ENCODE assay signal across 17 cellular contexts in the genomic region with DNA sequence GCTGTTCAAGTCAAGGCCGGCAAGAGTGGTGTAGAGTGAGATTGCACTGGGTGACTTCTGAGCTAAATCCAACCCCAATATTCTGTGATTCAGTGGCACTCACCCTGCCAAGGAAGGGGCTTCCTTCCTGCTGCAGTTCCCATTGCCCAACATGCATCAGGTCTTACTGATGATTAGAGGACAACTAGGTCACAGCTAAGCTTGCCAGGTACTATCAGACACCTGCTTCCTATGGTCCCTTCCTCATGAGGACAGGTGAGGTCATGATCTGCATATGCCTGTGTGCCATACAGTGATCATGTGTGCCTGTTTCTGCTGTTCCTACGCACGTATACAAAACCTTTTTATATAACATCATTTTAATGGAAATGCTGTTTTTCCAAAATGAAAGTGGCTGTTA. TPM values are rescaled to one million over a fixed set of nuclear protein-coding genes. Genes with fewer than 3 reads are reported as not detected.
DNase-seq lines count a peak whose midpoint lies in the region; ATAC-seq and TF ChIP-seq lines count a peak whose summit lies in the region.
"Had no signal": no experiment of that assay in that cellular context is flagged by ENCODE, and none has a peak within 500 bp of the region (broad histone marks: within the 10 kb centered on the region; RNA-seq: fewer than 3 reads in every experiment).

No MANE protein-coding gene starts in this region.

- H3K4me3 ChIP-seq in vagina, result no peak overlapping the region
- H3K4me3 ChIP-seq: K562, mucosa of descending colon, stomach had no signal

- H3K9me3 Mint-ChIP-seq in activated naive CD8-positive, alpha-beta T cell (ENCODE audit: low read depth), result no peaks in the 10 kb centered on the region
- no peaks in the 10 kb centered on the region for H3K9me3 Mint-ChIP-seq in activated naive CD8-positive, alpha-beta T cell treated with anti-CD3 and anti-CD28 coated beads, Interleukin-2, amount 50 U/mL, for 24 hours
- H3K9me3 Mint-ChIP-seq in activated T-helper 1 cell treated with anti-CD3 and anti-CD28 coated beads, Interleukin-12 subunit alpha, Interleukin-12 subunit beta, Interleukin-2, Interleukin-4 antibody, amounts not matched to agents 30 ng/mL and 10 ng/mL and 1 ng/mL, durations not matched to agents 14 hours and 24 hours and 36 hours, result no peaks in the 10 kb centered on the region
- no peaks in the 10 kb centered on the region for H3K9me3 Mint-ChIP-seq in naive thymus-derived CD8-positive, alpha-beta T cell

- no peak overlapping the region for H3K27ac ChIP-seq in vagina

- intact Hi-C loops in activated T-helper 1 cell treated with anti-CD3 and anti-CD28 coated beads, Interleukin-12 subunit alpha, Interleukin-12 subunit beta, Interleukin-2, Interleukin-4 antibody, amounts not matched to agents 30 ng/mL and 10 ng/mL and 1 ng/mL, durations not matched to agents 14 hours and 24 hours and 36 hours (cut with micrococcal nuclease), result loop anchor here (5.0 kb wide), 2 partner anchors 326 to 371 kb away; partner anchors contain the start of genes ARHGAP9, DDIT3 and MBD6
- intact Hi-C loops in vagina (cut with DNase I), result no loop called here

- H3K4me1 Mint-ChIP-seq in activated naive CD8-positive, alpha-beta T cell (ENCODE audit: low read depth), result peaks cover 42% of the 10 kb centered on the region
- peaks cover 52% of the 10 kb centered on the region for H3K4me1 Mint-ChIP-seq in activated naive CD8-positive, alpha-beta T cell treated with anti-CD3 and anti-CD28 coated beads, Interleukin-2, amount 50 U/mL, for 24 hours
- H3K4me1 Mint-ChIP-seq in activated T-helper 1 cell treated with anti-CD3 and anti-CD28 coated beads, Interleukin-12 subunit alpha, Interleukin-12 subunit beta, Interleukin-2, Interleukin-4 antibody, amounts not matched to agents 30 ng/mL and 10 ng/mL and 1 ng/mL, durations not matched to agents 14 hours and 24 hours and 36 hours (ENCODE audit: low read depth), result peaks cover 29% of the 10 kb centered on the region
- H3K4me1 Mint-ChIP-seq in naive thymus-derived CD8-positive, alpha-beta T cell, result peaks cover 25 to 45% (median 42%) of the 10 kb centered on the region in 4 donors

- no peaks in the 10 kb centered on the region for H3K27me3 ChIP-seq in vagina

- no peak for ATAC-seq in activated naive CD8-positive, alpha-beta T cell treated with anti-CD3 and anti-CD28 coated beads, Interleukin-2, amount 50 U/mL, for 24 hours
- ATAC-seq in naive thymus-derived CD8-positive, alpha-beta T cell, result no peak
- no peak for ATAC-seq in GM21619 (IDR thresholded peaks at IDR 0.05; ENCODE audit: unreplicated experiment)
- ATAC-seq: activated CD4-positive, CD25-positive, alpha-beta regulatory T cell treated with anti-CD3 and anti-CD28 coated beads, Interleukin-2, amount 50 U/mL, for 24 hours; K562; mucosa of descending colon had no signal

- no peak for TF ChIP-seq POLR2A in vagina (IDR thresholded peaks at IDR 0.05)

- no peaks in the 10 kb centered on the region for H3K36me3 ChIP-seq in vagina
- H3K36me3 ChIP-seq: stomach had no signal

- no peaks in the 10 kb centered on the region for H3K9me3 ChIP-seq in vagina
- H3K9me3 ChIP-seq: mucosa of descending colon, stomach had no signal

- peaks cover 35% of the 10 kb centered on the region for H3K4me1 ChIP-seq in vagina

- no peak overlapping the region for H3K27ac Mint-ChIP-seq in activated naive CD8-positive, alpha-beta T cell
- no peak overlapping the region for H3K27ac Mint-ChIP-seq in activated naive CD8-positive, alpha-beta T cell treated with anti-CD3 and anti-CD28 coated beads, Interleukin-2, amount 50 U/mL, for 24 hours
- H3K27ac Mint-ChIP-seq in activated T-helper 1 cell treated with anti-CD3 and anti-CD28 coated beads, Interleukin-12 subunit alpha, Interleukin-12 subunit beta, Interleukin-2, Interleukin-4 antibody, amounts not matched to agents 30 ng/mL and 10 ng/mL and 1 ng/mL, durations not matched to agents 14 hours and 24 hours and 36 hours, result peak overlapping the region; percentile 63
- H3K27ac Mint-ChIP-seq in naive thymus-derived CD8-positive, alpha-beta T cell, result peak overlapping the region in 7 of 10 donors; percentile 37 to 96 (median 75)

- H3K36me3 Mint-ChIP-seq in activated naive CD8-positive, alpha-beta T cell, result no peaks in the 10 kb centered on the region
- no peaks in the 10 kb centered on the region for H3K36me3 Mint-ChIP-seq in activated naive CD8-positive, alpha-beta T cell treated with anti-CD3 and anti-CD28 coated beads, Interleukin-2, amount 50 U/mL, for 24 hours (ENCODE audit: low read depth)
- peaks cover 4% of the 10 kb centered on the region for H3K36me3 Mint-ChIP-seq in activated T-helper 1 cell treated with anti-CD3 and anti-CD28 coated beads, Interleukin-12 subunit alpha, Interleukin-12 subunit beta, Interleukin-2, Interleukin-4 antibody, amounts not matched to agents 30 ng/mL and 10 ng/mL and 1 ng/mL, durations not matched to agents 14 hours and 24 hours and 36 hours (ENCODE audit: low read depth)
- no peaks in the 10 kb centered on the region for H3K36me3 Mint-ChIP-seq in naive thymus-derived CD8-positive, alpha-beta T cell

- POLR2A ChIA-PET in naive thymus-derived CD8-positive, alpha-beta T cell (lab: Charles Lee), result interaction anchor here (0.7 to 7.2 kb wide), 7 partner anchors 13 to 1660 kb away, joined by 3 to 84 read pairs (median 12); no protein-coding TSS in a partner anchor

- H3K4me3 Mint-ChIP-seq in activated naive CD8-positive, alpha-beta T cell, result peak overlapping the region; percentile 57
- H3K4me3 Mint-ChIP-seq in activated naive CD8-positive, alpha-beta T cell treated with anti-CD3 and anti-CD28 coated beads, Interleukin-2, amount 50 U/mL, for 24 hours, result no peak overlapping the region
- peak overlapping the region; percentile 62 for H3K4me3 Mint-ChIP-seq in activated T-helper 1 cell treated with anti-CD3 and anti-CD28 coated beads, Interleukin-12 subunit alpha, Interleukin-12 subunit beta, Interleukin-2, Interleukin-4 antibody, amounts not matched to agents 30 ng/mL and 10 ng/mL and 1 ng/mL, durations not matched to agents 14 hours and 24 hours and 36 hours
- H3K4me3 Mint-ChIP-seq in naive thymus-derived CD8-positive, alpha-beta T cell, result peak overlapping the region; percentile 55 to 96 (median 75)

- no peaks in the 10 kb centered on the region for H3K27me3 Mint-ChIP-seq in activated naive CD8-positive, alpha-beta T cell
- peaks cover 18% of the 10 kb centered on the region for H3K27me3 Mint-ChIP-seq in activated naive CD8-positive, alpha-beta T cell treated with anti-CD3 and anti-CD28 coated beads, Interleukin-2, amount 50 U/mL, for 24 hours
- H3K27me3 Mint-ChIP-seq in activated T-helper 1 cell treated with anti-CD3 and anti-CD28 coated beads, Interleukin-12 subunit alpha, Interleukin-12 subunit beta, Interleukin-2, Interleukin-4 antibody, amounts not matched to agents 30 ng/mL and 10 ng/mL and 1 ng/mL, durations not matched to agents 14 hours and 24 hours and 36 hours (ENCODE audit: insufficient read depth), result peaks cover 26% of the 10 kb centered on the region
- peaks cover 0 to 12% (median 2%) of the 10 kb centered on the region in 5 donors for H3K27me3 Mint-ChIP-seq in naive thymus-derived CD8-positive, alpha-beta T cell

- DNase-seq in activated naive CD8-positive, alpha-beta T cell treated with anti-CD3 and anti-CD28 coated beads, Interleukin-2, amount 50 U/mL, for 24 hours, result no peak
- DNase-seq in activated T-helper 1 cell treated with anti-CD3 and anti-CD28 coated beads, Interleukin-12 subunit alpha, Interleukin-12 subunit beta, Interleukin-2, Interleukin-4 antibody, amounts not matched to agents 30 ng/mL and 10 ng/mL and 1 ng/mL, durations not matched to agents 14 hours and 24 hours and 36 hours (ENCODE audit: low spot score), result no peak
- DNase-seq in naive thymus-derived CD8-positive, alpha-beta T cell, result no peak
- DNase-seq in activated gamma-delta T cell treated with Interleukin-2 at 50 U/mL for 16 hours, result no peak
- DNase-seq in amniotic stem cell (lab: John Stamatoyannopoulos, UW), result no peak
- no peak for DNase-seq in vagina (ENCODE audit: extremely low spot score in 2 of 2)
- DNase-seq: DMS153; hippocampal formation; NCI-H1048; NCI-H82; stimulated activated CD4-positive, alpha-beta T cell treated with anti-CD3 and anti-CD28 coated beads, Interleukin-12 subunit alpha, Interleukin-12 subunit beta, amount 100 ng/mL, for 4 hours; stomach had no signal

- TF ChIP-seq CTCF in vagina (IDR thresholded peaks at IDR 0.05), result no peak

RNA-seq across cellular contexts. Expression of gene CTDSP2, which starts 1.7 kb away (rescaled TPM):
- total RNA-seq in activated T-helper 1 cell treated with anti-CD3 and anti-CD28 coated beads, Interleukin-12 subunit alpha, Interleukin-12 subunit beta, Interleukin-2, Interleukin-4 antibody, amounts not matched to agents 30 ng/mL and 10 ng/mL and 1 ng/mL, durations not matched to agents 14 hours and 24 hours and 36 hours, result 96.5 and 99.6 TPM in 2 replicates
- total RNA-seq in naive thymus-derived CD8-positive, alpha-beta T cell, result 100 to 1,000 TPM; 258 to 262 TPM
- 10 to 100 TPM; 51.4 to 81.2 (median 71.5) TPM for polyA plus RNA-seq in naive thymus-derived CD8-positive, alpha-beta T cell
- total RNA-seq in vagina, result 108 TPM

RNA-seq across cellular contexts. Expression of gene AVIL, which starts 29.7 kb away (rescaled TPM):
- total RNA-seq in activated T-helper 1 cell treated with anti-CD3 and anti-CD28 coated beads, Interleukin-12 subunit alpha, Interleukin-12 subunit beta, Interleukin-2, Interleukin-4 antibody, amounts not matched to agents 30 ng/mL and 10 ng/mL and 1 ng/mL, durations not matched to agents 14 hours and 24 hours and 36 hours, result 2.0 and 3.1 TPM in 2 replicates
- total RNA-seq in naive thymus-derived CD8-positive, alpha-beta T cell, result 10 to 100 TPM; 13.4 to 16.8 TPM
- under 1 TPM; 0.11 to 0.80 (median 0.13) TPM for polyA plus RNA-seq in naive thymus-derived CD8-positive, alpha-beta T cell
- total RNA-seq in vagina, result 5.2 TPM

Comparison
In these comparisons a context has a peak if more than half of its experiments do, and no peak if none do; other contexts are left out.
1. H3K27ac Mint-ChIP-seq: peak in activated T-helper 1 cell treated with anti-CD3 and anti-CD28 coated beads, Interleukin-12 subunit alpha, Interleukin-12 subunit beta, Interleukin-2, Interleukin-4 antibody, amounts not matched to agents 30 ng/mL and 10 ng/mL and 1 ng/mL, durations not matched to agents 14 hours and 24 hours and 36 hours (single experiment) and naive thymus-derived CD8-positive, alpha-beta T cell (7 of 10); none in activated naive CD8-positive, alpha-beta T cell (single experiment) and activated naive CD8-positive, alpha-beta T cell treated with anti-CD3 and anti-CD28 coated beads, Interleukin-2, amount 50 U/mL, for 24 hours (single experiment).